In genomic region chr18:57835904-57836303, GRCh38 we compare ENCODE assay signal across 2 cellular contexts.
TF ChIP-seq lines count a peak whose summit lies in the region.

No MANE protein-coding gene starts in this region.

TF ChIP-seq in GM12891, 5 proteins besides CTCF, POLR2A, EP300 and RAD21:
- no peak for TF ChIP-seq POLR2AphosphoS5 (IDR thresholded peaks at IDR 0.05; ENCODE audit: low read depth, low read length)
- TF ChIP-seq POU2F2 (IDR thresholded peaks at IDR 0.05; ENCODE audit: low read depth, low read length) = no peak
- TF ChIP-seq TAF1 (IDR thresholded peaks at IDR 0.05; ENCODE audit: low read depth, low read length) = no peak
- no peak for TF ChIP-seq PAX5 (IDR thresholded peaks at IDR 0.05; ENCODE audit: insufficient read depth, low read length, severe bottlenecking)
- TF ChIP-seq SPI1 (IDR thresholded peaks at IDR 0.05; ENCODE audit: low read depth, low read length) = peak; percentile 55

TF ChIP-seq in K562, 482 proteins besides CTCF, POLR2A, EP300 and RAD21:
- TF ChIP-seq RCOR1 (IDR thresholded peaks at IDR 0.05; ENCODE audit: borderline replicate concordance in 1 of 2, low read depth in 2 of 2, low read length in 2 of 2) (no peak), SUPT5H (IDR thresholded peaks at IDR 0.05) (no peak), SMARCA4 (IDR thresholded peaks at IDR 0.05) (no peak), DACH1 (IDR thresholded peaks at IDR 0.05; ENCODE audit: partially characterized antibody) (no peak), SPI1 (IDR thresholded peaks at IDR 0.05; ENCODE audit: borderline replicate concordance, low read depth, low read length) (peak; percentile 31; the same call in 1 of the 2 replicates)
TF ChIP-seq in K562: peak in this region for 1.
